15 cellular contexts compared by ENCODE assay signal in genomic region chr21:31235671-31236450, GRCh38.
A peak's percentile ranks its signal among the peaks of the same experiment; 100 is the strongest.
DNase-seq lines count a peak whose midpoint lies in the region; ATAC-seq and TF ChIP-seq lines count a peak whose summit lies in the region.
"Had no signal": no experiment of that assay in that cellular context is flagged by ENCODE, and none has a peak within 500 bp of the region (broad histone marks: within the 10 kb centered on the region; RNA-seq: fewer than 3 reads in every experiment).

No MANE protein-coding gene starts in this region.

- H3K27me3 Mint-ChIP-seq in T-helper 17 cell: no peaks in the 10 kb centered on the region
- H3K27me3 Mint-ChIP-seq: activated naive CD8-positive, alpha-beta T cell; T-cell had no signal

- TF ChIP-seq CTCF in epithelial cell of proximal tubule (conservative IDR thresholded peaks at IDR 0.05; ENCODE audit: low read depth, low read length) (no peak), left ventricle myocardium inferior (IDR thresholded peaks at IDR 0.05; ENCODE audit: borderline replicate concordance) (no peak)

- H3K27ac Mint-ChIP-seq in T-helper 17 cell: peak overlapping the region; percentile 67
- H3K27ac Mint-ChIP-seq: nephron progenitor cell had no signal

- peak; percentile 87 for DNase-seq in ACHN
- peak; percentile 67 for DNase-seq in EL
- no peak for DNase-seq in T-helper 17 cell
- DNase-seq in epithelial cell of proximal tubule (ENCODE audit: low read depth): peak; percentile 61
- DNase-seq in left ventricle myocardium inferior: no peak
- no peak for DNase-seq in stimulated activated naive CD4-positive, alpha-beta T cell treated with Interleukin-2 at 50 U/mL for 16 hours (lab: John Stamatoyannopoulos, UW)
- no peak for DNase-seq in NCI-H82 treated with DMSO at 0.1 percent for 48 hours (lab: John Stamatoyannopoulos, UW; ENCODE audit: unreplicated experiment)
- DNase-seq: KG1, NCI-H2081 treated with DMSO at 0.1 percent for 48 hours, nephron progenitor cell, right lobe of liver, T-cell had no signal

- H3K36me3 ChIP-seq in left ventricle myocardium inferior: peaks cover 7% of the 10 kb centered on the region
- H3K36me3 ChIP-seq: right lobe of liver had no signal

- peaks cover 2% of the 10 kb centered on the region for H3K9me3 ChIP-seq in T-helper 17 cell (ENCODE audit: control insufficient read depth, low read length, poor library complexity, severe bottlenecking)
- peaks cover 19% of the 10 kb centered on the region for H3K9me3 ChIP-seq in left ventricle myocardium inferior (replicated peaks)
- H3K9me3 ChIP-seq: right lobe of liver had no signal

- in situ Hi-C loops in ACHN (cut with HindIII; ENCODE audit: low pct_ligation_motif_present, low pct_unique_long_range_greater_than_20kb, low sequenced_read_pairs): no loop called here

- peaks cover 5% of the 10 kb centered on the region for H3K27me3 ChIP-seq in left ventricle myocardium inferior (ENCODE audit: low read depth)
- H3K27me3 ChIP-seq: BLaER1, right lobe of liver had no signal

- H3K27ac ChIP-seq in left ventricle myocardium inferior (replicated peaks): no peak overlapping the region
- H3K27ac ChIP-seq: BLaER1, right lobe of liver had no signal

- ATAC-seq in T-helper 17 cell (no peak), HG02870 (IDR thresholded peaks at IDR 0.05; ENCODE audit: unreplicated experiment) (no peak)
- ATAC-seq: right lobe of liver had no signal

- H3K36me3 Mint-ChIP-seq in T-helper 17 cell (ENCODE audit: low read depth): peaks cover 6% of the 10 kb centered on the region

- no peak overlapping the region for H3K4me3 Mint-ChIP-seq in T-helper 17 cell
- H3K4me3 Mint-ChIP-seq: activated naive CD8-positive, alpha-beta T cell; nephron progenitor cell; T-cell had no signal

- intact Hi-C loops in left ventricle myocardium inferior (cut with micrococcal nuclease): no loop called here

- no peaks in the 10 kb centered on the region for H3K4me1 ChIP-seq in left ventricle myocardium inferior

- H3K4me1 Mint-ChIP-seq in T-helper 17 cell: peaks cover 9% of the 10 kb centered on the region

- H3K4me3 ChIP-seq in epithelial cell of proximal tubule (ENCODE audit: low read depth, low read length): no peak overlapping the region
- H3K4me3 ChIP-seq in left ventricle myocardium inferior: no peak overlapping the region
- H3K4me3 ChIP-seq: BLaER1, right lobe of liver had no signal

Comparison
In these comparisons a context has a peak if more than half of its experiments do, and no peak if none do; other contexts are left out.
1. DNase-seq: peak in ACHN (single experiment), EL (single experiment) and epithelial cell of proximal tubule (single experiment); none in T-helper 17 cell (0 of 3), left ventricle myocardium inferior (single experiment), stimulated activated naive CD4-positive, alpha-beta T cell treated with Interleukin-2 at 50 U/mL for 16 hours (single experiment) and NCI-H82 treated with DMSO at 0.1 percent for 48 hours (single experiment).